Comparison of ENCODE assay signal across 13 cellular contexts in the genomic region with DNA sequence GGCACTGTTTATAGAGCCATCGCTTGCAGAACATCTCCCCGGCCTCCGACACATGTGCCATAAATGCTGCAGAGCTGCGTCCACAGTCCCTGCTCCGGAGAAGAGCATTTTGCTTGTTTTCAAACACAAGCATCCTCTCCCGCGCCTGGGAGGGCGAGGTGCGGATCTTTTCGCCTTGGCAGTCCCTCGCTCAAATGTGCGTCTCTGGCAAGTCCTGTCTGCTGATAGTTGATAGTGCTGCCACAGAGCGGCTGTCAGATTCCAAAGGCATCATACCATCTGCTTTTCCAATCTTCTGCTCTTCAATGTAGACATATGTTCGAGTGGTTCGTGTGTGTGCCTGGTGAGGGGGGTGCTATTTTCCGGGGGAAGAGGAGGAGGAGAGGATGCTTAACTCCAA.
"Had no signal": no experiment of that assay in that cellular context is flagged by ENCODE, and none has a peak within 500 bp of the region (broad histone marks: within the 10 kb centered on the region; RNA-seq: fewer than 3 reads in every experiment).

No MANE protein-coding gene starts in this region.

- H3K36me3 ChIP-seq: lower lobe of right lung, pancreas, transverse colon had no signal

- H3K4me1 ChIP-seq: body of pancreas, lower lobe of right lung, pancreas, transverse colon had no signal

- H3K27me3 Mint-ChIP-seq: activated B cell treated with CpG ODN at 0.5 μM for 24 hours; activated CD4-positive, alpha-beta T cell treated with anti-CD3 and anti-CD28 coated beads, Interleukin-2, amount 10 ng/mL, durations not matched to agents 7 days and 5 days; activated naive CD4-positive, alpha-beta T cell treated with anti-CD3 and anti-CD28 coated beads, Interleukin-2, amount 10 ng/mL, durations not matched to agents 7 days and 5 days had no signal

- H3K27ac ChIP-seq: body of pancreas, lower lobe of right lung, pancreas, skin epidermis, transverse colon had no signal

- H3K9me3 Mint-ChIP-seq: activated B cell treated with CpG ODN at 0.5 μM for 24 hours; activated CD4-positive, alpha-beta T cell treated with anti-CD3 and anti-CD28 coated beads, Interleukin-2, amount 10 ng/mL, durations not matched to agents 7 days and 5 days; activated naive CD4-positive, alpha-beta T cell treated with anti-CD3 and anti-CD28 coated beads, Interleukin-2, amount 10 ng/mL, durations not matched to agents 7 days and 5 days; activated T-helper 2 cell treated with anti-CD3 and anti-CD28 coated beads, Interferon-gamma antibody, Interleukin-2, Interleukin-4, amounts not matched to agents 10 μg/mL and 5 μg/mL and 100 μg/mL, durations not matched to agents 14 hours and 24 hours and 36 hours; mesothelial cell of epicardium; neural crest cell had no signal

- DNase-seq: activated B cell treated with CpG ODN at 0.5 μM for 24 hours; activated CD4-positive, alpha-beta T cell treated with anti-CD3 and anti-CD28 coated beads, Interleukin-2, amount 10 ng/mL, durations not matched to agents 7 days and 5 days; activated naive CD4-positive, alpha-beta T cell treated with anti-CD3 and anti-CD28 coated beads, Interleukin-2, amount 10 ng/mL, durations not matched to agents 7 days and 5 days; body of pancreas; lower lobe of right lung; pancreas; retina; T-helper 2 cell; transverse colon had no signal

- H3K9me3 ChIP-seq: body of pancreas, lower lobe of right lung, pancreas, transverse colon had no signal

- ATAC-seq: body of pancreas, lower lobe of right lung, pancreas had no signal

- H3K4me3 ChIP-seq: body of pancreas, lower lobe of right lung, pancreas, skin epidermis, transverse colon had no signal

- H3K27me3 ChIP-seq: body of pancreas, pancreas, transverse colon had no signal

- H3K4me1 Mint-ChIP-seq: activated B cell treated with CpG ODN at 0.5 μM for 24 hours; activated CD4-positive, alpha-beta T cell treated with anti-CD3 and anti-CD28 coated beads, Interleukin-2, amount 10 ng/mL, durations not matched to agents 7 days and 5 days; activated naive CD4-positive, alpha-beta T cell treated with anti-CD3 and anti-CD28 coated beads, Interleukin-2, amount 10 ng/mL, durations not matched to agents 7 days and 5 days had no signal

- H3K4me3 Mint-ChIP-seq: activated B cell treated with CpG ODN at 0.5 μM for 24 hours; activated CD4-positive, alpha-beta T cell treated with anti-CD3 and anti-CD28 coated beads, Interleukin-2, amount 10 ng/mL, durations not matched to agents 7 days and 5 days; activated naive CD4-positive, alpha-beta T cell treated with anti-CD3 and anti-CD28 coated beads, Interleukin-2, amount 10 ng/mL, durations not matched to agents 7 days and 5 days; mesothelial cell of epicardium; neural crest cell had no signal

- H3K36me3 Mint-ChIP-seq: activated naive CD4-positive, alpha-beta T cell treated with anti-CD3 and anti-CD28 coated beads, Interleukin-2, amount 10 ng/mL, durations not matched to agents 7 days and 5 days; mesothelial cell of epicardium had no signal

- H3K27ac Mint-ChIP-seq: activated B cell treated with CpG ODN at 0.5 μM for 24 hours; activated CD4-positive, alpha-beta T cell treated with anti-CD3 and anti-CD28 coated beads, Interleukin-2, amount 10 ng/mL, durations not matched to agents 7 days and 5 days; activated naive CD4-positive, alpha-beta T cell treated with anti-CD3 and anti-CD28 coated beads, Interleukin-2, amount 10 ng/mL, durations not matched to agents 7 days and 5 days; activated T-helper 2 cell treated with anti-CD3 and anti-CD28 coated beads, Interferon-gamma antibody, Interleukin-2, Interleukin-4, amounts not matched to agents 10 μg/mL and 5 μg/mL and 100 μg/mL, durations not matched to agents 14 hours and 24 hours and 36 hours; mesothelial cell of epicardium had no signal
